ENCODE assay signal across 8 cellular contexts in the genomic region with DNA sequence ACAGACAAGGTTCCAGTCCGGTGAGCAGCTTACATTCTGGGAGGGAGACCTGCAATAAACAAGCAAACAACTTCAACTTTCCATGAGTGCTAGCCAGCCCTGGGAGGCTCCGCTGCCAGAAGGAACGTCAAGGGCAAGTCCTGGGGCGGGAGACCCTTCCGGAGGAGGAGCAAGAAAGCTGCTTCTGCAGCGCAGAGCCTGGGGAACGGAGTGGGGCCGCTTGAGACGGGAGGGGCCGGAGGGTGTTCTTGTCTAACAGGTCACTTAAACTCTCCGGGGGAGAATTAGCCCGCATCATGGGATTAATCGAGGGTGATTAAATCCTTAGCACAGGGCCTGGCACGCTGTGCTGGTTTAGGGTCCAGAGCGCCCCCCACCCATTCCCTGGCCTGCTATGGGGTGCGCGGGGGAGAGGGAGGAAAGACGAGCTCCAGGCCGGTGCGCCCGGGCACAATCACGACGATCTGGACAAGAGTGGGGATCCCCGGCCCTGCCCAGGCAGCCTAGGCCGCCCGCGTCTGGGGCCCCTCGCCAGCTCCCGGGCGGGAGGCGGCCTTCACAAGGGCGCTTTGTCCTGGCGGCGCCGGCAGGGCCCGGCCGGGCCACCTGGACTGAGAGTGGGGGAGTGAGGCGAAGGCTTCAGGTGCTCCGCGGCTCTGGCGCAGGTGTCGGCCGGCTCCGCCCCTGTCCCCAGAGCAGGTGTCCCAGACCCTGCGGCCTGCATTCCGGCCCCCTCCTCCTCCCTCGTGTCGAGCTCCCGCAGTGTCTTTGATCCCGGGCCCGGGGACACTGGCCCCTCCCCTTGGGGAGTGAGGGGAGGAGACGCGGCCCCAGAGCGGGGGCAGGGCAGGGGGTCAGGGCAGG. TPM values are rescaled to one million over a fixed set of nuclear protein-coding genes. Genes with fewer than 3 reads are reported as not detected.
DNase-seq lines count a peak whose midpoint lies in the region; ATAC-seq and TF ChIP-seq lines count a peak whose summit lies in the region.

No MANE protein-coding gene starts in this region.

- DNase-seq in DMS153 (lab: John Stamatoyannopoulos, UW) (peak; percentile 81), NCI-H2081 (lab: John Stamatoyannopoulos, UW) (peak; percentile 96), ascending aorta (ENCODE audit: low spot score in 2 of 2) (no peak), right lobe of liver (peak; percentile 20 to 75 (median 66))

- peaks cover 17% of the 10 kb centered on the region for H3K27me3 ChIP-seq in ascending aorta
- H3K27me3 ChIP-seq in right lobe of liver: no peaks in the 10 kb centered on the region

- TF ChIP-seq POLR2A in right lobe of liver (IDR thresholded peaks at IDR 0.05): no peak

- H3K9me3 ChIP-seq in ascending aorta (no peaks in the 10 kb centered on the region), right lobe of liver (no peaks in the 10 kb centered on the region)

- H3K36me3 ChIP-seq in ascending aorta: no peaks in the 10 kb centered on the region
- H3K36me3 ChIP-seq in right lobe of liver: no peaks in the 10 kb centered on the region

- peaks cover 11 to 13% of the 10 kb centered on the region in 2 donors for H3K4me1 ChIP-seq in ascending aorta
- peaks cover 0 to 15% (median 2%) of the 10 kb centered on the region in 4 donors for H3K4me1 ChIP-seq in right lobe of liver

- 7% methylated on average over 6 of the region's 54 CpGs for WGBS in right lobe of liver (ENCODE audit: insufficient coverage, low coverage, low lambda C conversion rate, missing lambda C conversion rate)

- peak; percentile 2 to 55 (median 16) for ATAC-seq in right lobe of liver
- ATAC-seq in GM21619 (IDR thresholded peaks at IDR 0.05; ENCODE audit: unreplicated experiment): no peak
- ATAC-seq in GM21360 (IDR thresholded peaks at IDR 0.05; ENCODE audit: unreplicated experiment): no peak
- ATAC-seq in HG02885 (IDR thresholded peaks at IDR 0.05; ENCODE audit: poor library complexity, unreplicated experiment): no peak
- ATAC-seq in GM19467 (IDR thresholded peaks at IDR 0.05; ENCODE audit: unreplicated experiment): no peak

- no peak for TF ChIP-seq CTCF in ascending aorta (IDR thresholded peaks at IDR 0.05)
- no peak for TF ChIP-seq CTCF in right lobe of liver (IDR thresholded peaks at IDR 0.05)

- H3K4me3 ChIP-seq in ascending aorta: peak overlapping the region; percentile 52 to 57
- peak overlapping the region; percentile 32 to 54 (median 53) for H3K4me3 ChIP-seq in right lobe of liver

- intact Hi-C loops in ascending aorta (cut with DNase I): no loop called here
- intact Hi-C loops in right lobe of liver (cut with DNase I): no loop called here

- H3K27ac ChIP-seq in ascending aorta: no peak overlapping the region
- H3K27ac ChIP-seq in right lobe of liver: no peak overlapping the region

RNA-seq across cellular contexts. Expression of gene LARGE2, which starts 0.7 kb away (rescaled TPM):
- total RNA-seq in ascending aorta: not detected
- 1 to 10 TPM in 5 of 6 experiments, under 1 TPM in 1; 0.43 to 3.5 (median 2.4) TPM for total RNA-seq in right lobe of liver

RNA-seq across cellular contexts. Expression of gene PEX16, which starts 4.1 kb away (rescaled TPM):
- 77.9 TPM for total RNA-seq in ascending aorta
- total RNA-seq in right lobe of liver: 10 to 100 TPM; 17.9 to 36.7 (median 32.4) TPM

RNA-seq across cellular contexts. Expression of gene FREY1, which starts 14.7 kb away (rescaled TPM):
- total RNA-seq in ascending aorta (not detected), right lobe of liver (under 1 TPM in 3 of 6 experiments, not detected in 3; 0.40 to 0.90 (median 0.42) TPM)

RNA-seq across cellular contexts. Expression of gene MAPK8IP1, which starts 36.3 kb away (rescaled TPM):
- total RNA-seq in ascending aorta (6.0 TPM), right lobe of liver (1 to 10 TPM; 1.7 to 6.2 (median 2.6) TPM)

Comparison
In these comparisons a context has a peak if more than half of its experiments do, and no peak if none do; other contexts are left out.
1. DNase-seq: peak in DMS153 (single experiment), NCI-H2081 (2 of 2) and right lobe of liver (3 of 3); none in ascending aorta (0 of 2).
2. ATAC-seq: peak in right lobe of liver (4 of 4); none in GM21619 (single experiment), GM21360 (single experiment), HG02885 (single experiment) and GM19467 (single experiment).